Comparison of ENCODE assay signal across 13 cellular contexts in genomic region chr5:146283344-146283761, GRCh38. TPM values are rescaled to one million over a fixed set of nuclear protein-coding genes. Genes with fewer than 3 reads are reported as not detected.
A peak's percentile ranks its signal among the peaks of the same experiment; 100 is the strongest.
DNase-seq lines count a peak whose midpoint lies in the region; ATAC-seq lines count a peak whose summit lies in the region.
"Had no signal": no experiment of that assay in that cellular context is flagged by ENCODE, and none has a peak within 500 bp of the region (broad histone marks: within the 10 kb centered on the region; RNA-seq: fewer than 3 reads in every experiment).

No MANE protein-coding gene starts in this region.

- H3K4me2 ChIP-seq in GM23248 (ENCODE audit: unreplicated experiment) = peak overlapping the region; percentile 34

- H3K9ac ChIP-seq in GM23248 = no peak overlapping the region

- no peaks in the 10 kb centered on the region for H3K79me2 ChIP-seq in GM23248 (ENCODE audit: insufficient read depth)

- no peaks in the 10 kb centered on the region for H3K9me2 ChIP-seq in GM23248 (ENCODE audit: insufficient read depth)

- no peaks in the 10 kb centered on the region for H3K9me3 ChIP-seq in GM23248 (ENCODE audit: low read depth)
- H3K9me3 ChIP-seq: gastroesophageal sphincter had no signal

- H3K27ac ChIP-seq in GM23248 = peak overlapping the region; percentile 59
- H3K27ac ChIP-seq: gastroesophageal sphincter had no signal

- no peaks in the 10 kb centered on the region for H3K27me3 ChIP-seq in GM23248 (replicated peaks; ENCODE audit: insufficient read depth)
- H3K27me3 ChIP-seq: gastroesophageal sphincter had no signal

- no peak overlapping the region for H2AFZ ChIP-seq in GM23248

- peak; percentile 82 for DNase-seq in GM23248
- DNase-seq in RPMI7951 (ENCODE audit: low read depth) = peak; percentile 82
- peak; percentile 75 for DNase-seq in fibroblast of peridontal ligament (ENCODE audit: extremely low read depth)
- peak; percentile 92 for DNase-seq in skeletal muscle cell (ENCODE audit: low read depth)
- DNase-seq in NCI-H1694 (lab: John Stamatoyannopoulos, UW) = no peak
- no peak for DNase-seq in left colon
- no peak for DNase-seq in activated naive CD4-positive, alpha-beta T cell (lab: John Stamatoyannopoulos, UW)
- DNase-seq: activated CD4-positive, CD25-positive, alpha-beta regulatory T cell treated with anti-CD3 and anti-CD28 coated beads, Interleukin-2, amount 50 U/mL, for 72 hours; naive B cell; NCI-H1048; stimulated activated CD4-positive, alpha-beta T cell treated with anti-CD3 and anti-CD28 coated beads, Interleukin-2, amount 100 ng/mL, for 24 hours had no signal

- intact Hi-C loops in left colon (cut with DNase I, micrococcal nuclease) = no loop called here

- peaks cover 23% of the 10 kb centered on the region for H3F3A ChIP-seq in GM23248 (ENCODE audit: insufficient read depth)

- peaks cover 19% of the 10 kb centered on the region for H3K4me1 ChIP-seq in GM23248 (ENCODE audit: insufficient read depth)
- H3K4me1 ChIP-seq: gastroesophageal sphincter had no signal

- no peaks in the 10 kb centered on the region for H4K20me1 ChIP-seq in GM23248 (ENCODE audit: insufficient read depth)

- WGBS in GM23248 (ENCODE audit: low coverage in 1 of 2, low lambda C conversion rate in 2 of 2, missing lambda C conversion rate in 2 of 2), 2 experiments = 48 to 56% methylated on average over 4 of the region's 4 CpGs

- in situ Hi-C loops in GM23248 (cut with MboI) = no loop called here

- H3K36me3 ChIP-seq in GM23248 (ENCODE audit: low read depth) = peaks cover 15% of the 10 kb centered on the region

- H3K4me3 ChIP-seq in GM23248 (peak overlapping the region; percentile 4; the same call in 1 of the 2 replicates), skeletal muscle cell (ENCODE audit: low read depth, low read length) (no peak overlapping the region)
- H3K4me3 ChIP-seq: gastroesophageal sphincter had no signal

- ATAC-seq in left colon = no peak
- ATAC-seq in GM21367 (IDR thresholded peaks at IDR 0.05; ENCODE audit: unreplicated experiment) = no peak
- ATAC-seq: gastroesophageal sphincter had no signal

RNA-seq across cellular contexts. Expression of gene POU4F3, which starts 55.3 kb away (rescaled TPM):
- total RNA-seq in GM23248 (2014; rRNA removed; shearing (Covaris generic)) = 0.13 TPM in 1 of 2 replicates, not detected in the other
- not detected in 2 replicates for polyA plus RNA-seq in GM23248 (2016; fragmentation: Nextera tagmentation; extraction: Ambion mirVana)
- total RNA-seq in RPMI7951 (2014; rRNA removed; shearing (Covaris generic)) = 0.20 TPM in 1 of 2 replicates, not detected in the other
- not detected for total RNA-seq in left colon
- total RNA-seq: gastroesophageal sphincter had no signal

Comparison
In these comparisons a context has a peak if more than half of its experiments do, and no peak if none do; other contexts are left out.
1. DNase-seq: peak in GM23248 (single experiment), RPMI7951 (single experiment), fibroblast of peridontal ligament (single experiment) and skeletal muscle cell (single experiment); none in NCI-H1694 (single experiment), left colon (0 of 2) and activated naive CD4-positive, alpha-beta T cell (0 of 4).